8 cellular contexts compared by ENCODE assay signal in the genomic region with DNA sequence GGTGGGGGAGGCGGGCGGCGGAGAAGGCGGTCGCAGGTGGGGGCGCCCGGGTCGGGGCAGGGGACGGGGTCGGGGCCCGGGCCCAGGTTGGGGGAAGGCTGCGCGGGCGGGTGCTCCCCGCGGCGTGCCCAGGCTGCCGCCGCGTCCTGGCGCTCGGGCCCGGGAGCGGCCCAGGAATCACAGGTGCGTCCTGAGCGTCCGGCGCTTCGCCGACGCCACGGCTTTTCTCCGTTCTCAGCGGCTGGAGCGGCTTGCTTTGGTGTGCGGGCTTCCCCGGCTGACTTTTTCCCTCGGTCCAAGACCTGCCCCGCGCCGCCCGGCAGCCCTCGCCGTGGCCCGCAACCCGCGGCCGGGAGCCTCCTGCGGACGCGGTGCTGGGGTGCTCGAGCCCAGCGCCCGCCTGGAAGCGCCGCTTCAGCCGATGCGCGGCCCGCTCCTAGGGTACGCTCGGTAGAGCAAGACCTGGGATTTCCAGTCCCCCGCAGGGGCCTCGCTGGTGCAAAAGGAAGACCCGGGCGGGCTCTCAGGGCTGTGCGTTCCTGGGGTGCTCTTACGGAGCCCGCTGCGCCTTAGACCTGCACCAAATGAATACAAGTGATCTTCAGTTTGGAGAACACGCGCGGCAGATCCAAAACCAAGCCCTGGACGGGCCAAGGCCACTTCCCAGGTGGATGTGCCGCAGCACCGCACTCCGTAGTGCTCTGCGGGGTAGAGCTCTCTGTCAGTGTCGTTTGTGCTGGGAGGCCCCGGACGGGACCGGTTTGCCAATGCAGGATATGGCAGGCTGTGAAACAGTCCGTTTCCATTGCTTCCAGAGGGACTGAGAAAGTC. TPM values are rescaled to one million over a fixed set of nuclear protein-coding genes. Genes with fewer than 3 reads are reported as not detected.
A peak's percentile ranks its signal among the peaks of the same experiment; 100 is the strongest.
DNase-seq lines count a peak whose midpoint lies in the region; ATAC-seq, FAIRE-seq and TF ChIP-seq lines count a peak whose summit lies in the region.

No MANE protein-coding gene starts in this region.

- CTCF ChIA-PET in Calu3 (lab: Charles Lee), result no interaction called here
- CTCF ChIA-PET in activated CD4-positive, alpha-beta memory T cell treated with anti-CD3 and anti-CD28 coated beads, Interleukin-2, amount 10 ng/mL, durations not matched to agents 7 days and 5 days (lab: Charles Lee), result interaction anchor here (0.8 kb wide), 1 partner anchor 9 kb away, joined by 3 read pairs; no protein-coding TSS in a partner anchor

- no peaks in the 10 kb centered on the region for H3K27me3 Mint-ChIP-seq in Calu3 (ENCODE audit: unreplicated experiment)
- no peaks in the 10 kb centered on the region for H3K27me3 Mint-ChIP-seq in activated CD4-positive, alpha-beta memory T cell treated with anti-CD3 and anti-CD28 coated beads, Interleukin-2, amount 10 ng/mL, durations not matched to agents 7 days and 5 days

- no TSS peak for BruUV-seq in Calu3 (replicated peaks; lab: Mats Ljungman, UMichigan)

- no peak for FAIRE-seq in urothelium cell line (lab: Jason Lieb, UNC)

- peak overlapping the region; percentile 70 for H3K4me3 Mint-ChIP-seq in Calu3 (ENCODE audit: low read depth, unreplicated experiment)
- H3K4me3 Mint-ChIP-seq in activated CD4-positive, alpha-beta memory T cell treated with anti-CD3 and anti-CD28 coated beads, Interleukin-2, amount 10 ng/mL, durations not matched to agents 7 days and 5 days, result peak overlapping the region; percentile 79

- no peaks in the 10 kb centered on the region for H3K4me1 Mint-ChIP-seq in Calu3 (ENCODE audit: low read depth, unreplicated experiment)
- peaks cover 35% of the 10 kb centered on the region for H3K4me1 Mint-ChIP-seq in activated CD4-positive, alpha-beta memory T cell treated with anti-CD3 and anti-CD28 coated beads, Interleukin-2, amount 10 ng/mL, durations not matched to agents 7 days and 5 days

- no peaks in the 10 kb centered on the region for H3K9me3 Mint-ChIP-seq in Calu3 (ENCODE audit: low read depth, unreplicated experiment)
- peaks cover 8% of the 10 kb centered on the region for H3K9me3 Mint-ChIP-seq in activated CD4-positive, alpha-beta memory T cell treated with anti-CD3 and anti-CD28 coated beads, Interleukin-2, amount 10 ng/mL, durations not matched to agents 7 days and 5 days

- peak; percentile 1 for DNase-seq in Calu3
- peak; percentile 61 for DNase-seq in GM20000 (ENCODE audit: low spot score)
- DNase-seq in HL-60 (ENCODE audit: low read depth in 1 of 2, low spot score in 1 of 2), result no peak
- no peak for DNase-seq in activated CD4-positive, alpha-beta memory T cell treated with anti-CD3 and anti-CD28 coated beads, Interleukin-2, amount 10 ng/mL, durations not matched to agents 7 days and 5 days
- DNase-seq in myocyte (ENCODE audit: low read depth), result peak; percentile 19
- peak; percentile 49 for DNase-seq in urothelium cell line (ENCODE audit: low spot score)
- no peak for DNase-seq in GOT3 (lab: John Stamatoyannopoulos, UW)

- TF ChIP-seq CTCF in Calu3 (IDR thresholded peaks at IDR 0.05; ENCODE audit: unreplicated experiment) (no peak), GM20000 (IDR thresholded peaks at IDR 0.05; ENCODE audit: extremely low read depth, missing control alignments) (no peak), HL-60 (IDR thresholded peaks at IDR 0.05; ENCODE audit: insufficient read depth, low read length) (no peak)

- no peak overlapping the region for H3K27ac Mint-ChIP-seq in Calu3 (ENCODE audit: unreplicated experiment)
- peak overlapping the region; percentile 65 for H3K27ac Mint-ChIP-seq in activated CD4-positive, alpha-beta memory T cell treated with anti-CD3 and anti-CD28 coated beads, Interleukin-2, amount 10 ng/mL, durations not matched to agents 7 days and 5 days

- peaks cover 14% of the 10 kb centered on the region for H3K36me3 Mint-ChIP-seq in Calu3 (ENCODE audit: insufficient read depth, unreplicated experiment)
- peaks cover 40% of the 10 kb centered on the region for H3K36me3 Mint-ChIP-seq in activated CD4-positive, alpha-beta memory T cell treated with anti-CD3 and anti-CD28 coated beads, Interleukin-2, amount 10 ng/mL, durations not matched to agents 7 days and 5 days (ENCODE audit: low read depth)

- no peaks in the 10 kb centered on the region for H3K27me3 ChIP-seq in HL-60 (ENCODE audit: insufficient read depth, poor library complexity, severe bottlenecking)

- no peak overlapping the region for H3K27ac ChIP-seq in HL-60 (replicated peaks)

- intact Hi-C loops in Calu3 (cut with micrococcal nuclease; ENCODE audit: unreplicated experiment), result no loop called here

- peak overlapping the region; percentile 36 for H3K4me3 ChIP-seq in HL-60 (replicated peaks; ENCODE audit: insufficient read depth, low read length)

- POLR2A ChIA-PET in activated CD4-positive, alpha-beta memory T cell treated with anti-CD3 and anti-CD28 coated beads, Interleukin-2, amount 10 ng/mL, durations not matched to agents 7 days and 5 days (lab: Charles Lee), result interaction anchor here (0.6 to 3.4 kb wide), 5 partner anchors 9 to 252 kb away, joined by 3 to 25 read pairs (median 8); partner anchors contain the start of genes NIPA2 and TUBGCP5

- ATAC-seq in esophagus mucosa, result peak; percentile 44

RNA-seq across cellular contexts. Expression of gene NIPA1, which starts 0.6 kb away (rescaled TPM):
- 8.3 and 10.0 TPM in 2 replicates for total RNA-seq in Calu3 (2022)
- total RNA-seq in activated CD4-positive, alpha-beta memory T cell treated with anti-CD3 and anti-CD28 coated beads, Interleukin-2, amount 10 ng/mL, durations not matched to agents 7 days and 5 days, result 10 to 100 TPM; 24.0 to 26.2 TPM
- 4.3 TPM for total RNA-seq in esophagus mucosa
- 5.3 and 5.8 TPM in 2 replicates for total RNA-seq in myocyte
- 6.1 TPM for polyA plus RNA-seq in myocyte (2012)

RNA-seq across cellular contexts. Expression of gene NIPA2, which starts 51.4 kb away (rescaled TPM):
- total RNA-seq in Calu3 (2022) (26.0 and 26.6 TPM in 2 replicates), esophagus mucosa (32.0 TPM), myocyte (99.8 and 103 TPM in 2 replicates)
- 10 to 100 TPM; 47.1 to 49.9 TPM for total RNA-seq in activated CD4-positive, alpha-beta memory T cell treated with anti-CD3 and anti-CD28 coated beads, Interleukin-2, amount 10 ng/mL, durations not matched to agents 7 days and 5 days
- 53.0 TPM for polyA plus RNA-seq in myocyte (2012)

Comparison
In these comparisons a context has a peak if more than half of its experiments do, and no peak if none do; other contexts are left out.
1. DNase-seq: peak in Calu3 (single experiment), GM20000 (single experiment), myocyte (single experiment) and urothelium cell line (single experiment); none in HL-60 (0 of 2), activated CD4-positive, alpha-beta memory T cell treated with anti-CD3 and anti-CD28 coated beads, Interleukin-2, amount 10 ng/mL, durations not matched to agents 7 days and 5 days (single experiment) and GOT3 (single experiment).